In genomic region chrX:66200050-66200664, GRCh38 we compare ENCODE assay signal across 16 cellular contexts. TPM values are rescaled to one million over a fixed set of nuclear protein-coding genes. Genes with fewer than 3 reads are reported as not detected.
DNase-seq lines count a peak whose midpoint lies in the region; ATAC-seq, FAIRE-seq and TF ChIP-seq lines count a peak whose summit lies in the region.
"Had no signal": no experiment of that assay in that cellular context is flagged by ENCODE, and none has a peak within 500 bp of the region (broad histone marks: within the 10 kb centered on the region; RNA-seq: fewer than 3 reads in every experiment).

No MANE protein-coding gene starts in this region.

- POLR2A ChIA-PET in HepG2 (lab: Yijun Ruan, JAX) = no interaction called here

- no peak overlapping the region for H3K9ac ChIP-seq in HepG2 (ENCODE audit: insufficient read depth, low read depth, low read length)
- H3K9ac ChIP-seq: KMS-11 had no signal

- TF ChIP-seq POLR2A in HepG2 (IDR thresholded peaks at IDR 0.05; ENCODE audit: insufficient read depth in 1 of 2, low read depth in 2 of 2, low read length in 2 of 2) = no peak

- ATAC-seq in GM18858 (IDR thresholded peaks at IDR 0.05; ENCODE audit: unreplicated experiment) = peak; percentile 70
- ATAC-seq in GM21390 (IDR thresholded peaks at IDR 0.05; ENCODE audit: unreplicated experiment) = peak; percentile 80
- peak; percentile 59 for ATAC-seq in HG03280 (IDR thresholded peaks at IDR 0.05; ENCODE audit: unreplicated experiment)
- no peak for ATAC-seq in HepG2
- ATAC-seq: activated CD4-positive, CD25-positive, alpha-beta regulatory T cell treated with anti-CD3 and anti-CD28 coated beads, Interleukin-2, amount 50 U/mL, for 24 hours; lower lobe of right lung had no signal

- H3K36me3 ChIP-seq in HepG2 (replicated peaks in 1 of 2; ENCODE audit: control insufficient read depth in 1 of 2, insufficient read depth in 2 of 2, low read length in 2 of 2) = no peaks in the 10 kb centered on the region
- H3K36me3 ChIP-seq: lower lobe of right lung, prostate gland, upper lobe of left lung had no signal

- in situ Hi-C loops in HepG2 (cut with HindIII; ENCODE audit: extremely low pct_ligation_motif_present, low pct_unique_long_range_greater_than_20kb) = no loop called here

- H2AFZ ChIP-seq in HepG2 (ENCODE audit: low read length) = no peak overlapping the region

- H3K27ac ChIP-seq in HepG2 (ENCODE audit: extremely low read length, insufficient read depth, low read length) = no peak overlapping the region
- H3K27ac ChIP-seq in substantia nigra (ENCODE audit: low read depth, low read length, poor library complexity, severe bottlenecking) = no peak overlapping the region
- H3K27ac ChIP-seq: KMS-11, lower lobe of right lung, prostate gland, upper lobe of left lung had no signal

- CTCF ChIA-PET in HepG2 (lab: Yijun Ruan, JAX; ENCODE audit: low intra/inter-chr PET ratio, low total read pairs) = no interaction called here

- TF ChIP-seq CTCF in HepG2 (CRISPR knock-in tag; IDR thresholded peaks at IDR 0.05) = no peak

- no peak overlapping the region for H3K4me3 ChIP-seq in HepG2 (replicated peaks in 1 of 3; ENCODE audit: insufficient read depth in 1 of 3, low read depth in 2 of 3, low read length in 3 of 3)
- H3K4me3 ChIP-seq: lower lobe of right lung, prostate gland, upper lobe of left lung had no signal

- TF ChIP-seq EP300 in HepG2 (IDR thresholded peaks at IDR 0.05; ENCODE audit: low read depth in 2 of 2, low read length in 2 of 2) (no peak), HepG2 (CRISPR knock-in tag; IDR thresholded peaks at IDR 0.05; ENCODE audit: borderline replicate concordance) (no peak)

- intact Hi-C loops in HepG2 (cut with micrococcal nuclease; ENCODE audit: unreplicated experiment) = loop anchor here (2.0 kb wide), 1 partner anchor 531 kb away; no protein-coding TSS in a partner anchor

- FAIRE-seq in HepG2 (lab: Jason Lieb, UNC) = no peak
- FAIRE-seq: D721Med had no signal

- DNase-seq in HepG2 (ENCODE audit: low spot score) (no peak), kidney tubule cell (ENCODE audit: low spot score) (no peak), substantia nigra (lab: John Stamatoyannopoulos, UW) (no peak), islet precursor cell (no peak), HPDE6-E6E7 (ENCODE audit: extremely low spot score) (no peak)
- DNase-seq: head of caudate nucleus, lower lobe of right lung, SHP77 treated with DMSO at 0.1 percent for 48 hours, upper lobe of left lung had no signal

- no TSS peak for BruUV-seq in HepG2 (replicated peaks; lab: Mats Ljungman, UMichigan)

- 0% methylated on average over 3 of the region's 4 CpGs for WGBS in HepG2 (ENCODE audit: low lambda C conversion rate)

- H4K20me1 ChIP-seq in HepG2 (ENCODE audit: insufficient read depth, low read length) = no peaks in the 10 kb centered on the region

- H3K4me1 ChIP-seq in HepG2 (ENCODE audit: insufficient read depth, low read length) = no peaks in the 10 kb centered on the region
- H3K4me1 ChIP-seq: lower lobe of right lung, prostate gland, upper lobe of left lung had no signal

- no peaks in the 10 kb centered on the region for H3K27me3 ChIP-seq in HepG2 (ENCODE audit: control insufficient read depth in 1 of 2, insufficient read depth in 2 of 2, low read length in 2 of 2)
- H3K27me3 ChIP-seq: upper lobe of left lung had no signal

- no peak overlapping the region for H3K4me2 ChIP-seq in HepG2 (ENCODE audit: low read depth, low read length)
- H3K4me2 ChIP-seq: KMS-11 had no signal

- H3K9me3 ChIP-seq in HepG2 (ENCODE audit: low read length) = no peaks in the 10 kb centered on the region
- H3K9me3 ChIP-seq: lower lobe of right lung, prostate gland, upper lobe of left lung had no signal

- TF ChIP-seq RAD21 in HepG2 (CRISPR knock-in tag; IDR thresholded peaks at IDR 0.05) = no peak

- no peaks in the 10 kb centered on the region for H3K79me2 ChIP-seq in HepG2 (ENCODE audit: insufficient read depth, low read length)

TF ChIP-seq in HepG2, 621 proteins besides CTCF, POLR2A, EP300 and RAD21:
- TF ChIP-seq NFE2L2 (IDR thresholded peaks at IDR 0.05; ENCODE audit: low read length) = peak; percentile 87
- TF ChIP-seq MAFK (conservative IDR thresholded peaks at IDR 0.05 in 1 of 2, IDR thresholded peaks at IDR 0.05 in 1 of 2; ENCODE audit: low read length in 2 of 2) = peak; percentile 49 to 69; a peak in 3 of 4 replicates
- TF ChIP-seq ZBTB7A (CRISPR knock-in tag; IDR thresholded peaks at IDR 0.05) = no peak
- TF ChIP-seq MAFF (IDR thresholded peaks at IDR 0.05; ENCODE audit: low read depth, low read length) = peak; percentile 56
- no peak for TF ChIP-seq ZNF253 (CRISPR knock-in tag; IDR thresholded peaks at IDR 0.05; ENCODE audit: borderline replicate concordance)

RNA-seq across cellular contexts. Expression of gene HEPH, which starts 36.1 kb away (rescaled TPM):
- total RNA-seq in HepG2 (2016; rRNA removed; fragmentation: Illumina TruSeq; extraction: Trizol) = not detected in 2 replicates
- total RNA-seq in HepG2 (2016; cell fraction: cytosol; rRNA removed; fragmentation: Illumina TruSeq; extraction: Trizol; ENCODE audit: low read depth) = not detected in 2 replicates
- not detected in 2 replicates for total RNA-seq in HepG2 (2016; cell fraction: insoluble cytoplasmic fraction; rRNA removed; fragmentation: Illumina TruSeq; extraction: Trizol)
- not detected in 2 replicates for total RNA-seq in HepG2 (2016; cell fraction: membrane; rRNA removed; fragmentation: Illumina TruSeq; extraction: Trizol)
- total RNA-seq in HepG2 (2016; cell fraction: nucleus; rRNA removed; fragmentation: Illumina TruSeq; extraction: Trizol) = not detected in 2 replicates
- polyA plus RNA-seq in HepG2 (2011; rRNA removed) = 0.03 TPM in 1 of 2 replicates, not detected in the other
- 0.01 TPM in 1 of 2 replicates, not detected in the other for polyA plus RNA-seq in HepG2 (2011; cell fraction: cytosol; rRNA removed)
- 0.03 TPM in 1 of 2 replicates, not detected in the other for polyA plus RNA-seq in HepG2 (2011; cell fraction: nucleus; rRNA removed)
- polyA plus RNA-seq in HepG2 (2012) = not detected in 2 replicates
- polyA plus RNA-seq in HepG2 (2016; cell fraction: cytosol; fragmentation: Illumina TruSeq; extraction: Trizol; ENCODE audit: low read depth) = not detected in 2 replicates
- polyA plus RNA-seq in HepG2 (2016; cell fraction: insoluble cytoplasmic fraction; fragmentation: Illumina TruSeq; extraction: Trizol; ENCODE audit: low read depth) = not detected in 2 replicates
- not detected in 2 replicates for polyA plus RNA-seq in HepG2 (2016; cell fraction: membrane; fragmentation: Illumina TruSeq; extraction: Trizol; ENCODE audit: low read depth)
- polyA plus RNA-seq in HepG2 (2016; cell fraction: nucleus; fragmentation: Illumina TruSeq; extraction: Trizol; ENCODE audit: insufficient read depth, low read depth) = not detected in 2 replicates
- polyA minus RNA-seq in HepG2 (2011; rRNA and poly(A)+ RNA removed; ENCODE audit: low replicate concordance) = 0.10 and 1.4 TPM in 2 replicates
- polyA minus RNA-seq in HepG2 (2011; cell fraction: cytosol; rRNA and poly(A)+ RNA removed) = not detected in 2 replicates
- not detected in 2 replicates for polyA minus RNA-seq in HepG2 (2011; cell fraction: nucleus; rRNA and poly(A)+ RNA removed)
